ENCODE assay signal across 26 cellular contexts in genomic region chr1:67639336-67639735, GRCh38.
"Had no signal": no experiment of that assay in that cellular context is flagged by ENCODE, and none has a peak within 500 bp of the region (broad histone marks: within the 10 kb centered on the region; RNA-seq: fewer than 3 reads in every experiment).

No MANE protein-coding gene starts in this region.

- H3K4me3 ChIP-seq: ascending aorta, breast epithelium, esophagus squamous epithelium had no signal

- H3K27ac ChIP-seq: ascending aorta, breast epithelium, esophagus squamous epithelium had no signal

- H3K36me3 ChIP-seq: ascending aorta, breast epithelium, esophagus squamous epithelium had no signal

- DNase-seq: activated CD4-positive, alpha-beta memory T cell treated with anti-CD3 and anti-CD28 coated beads, Interleukin-2, amount 10 ng/mL, durations not matched to agents 7 days and 5 days; activated CD4-positive, alpha-beta T cell treated with anti-CD3 and anti-CD28 coated beads for 1 hour; activated CD4-positive, alpha-beta T cell treated with anti-CD3 and anti-CD28 coated beads for 4 hours; activated CD4-positive, alpha-beta T cell treated with anti-CD3 and anti-CD28 coated beads, Interleukin-2, amount 10 ng/mL, durations not matched to agents 7 days and 5 days; activated CD4-positive, alpha-beta T cell treated with anti-CD3 and anti-CD28 coated beads, Interleukin-2, amount 50 U/mL, for 4 hours; activated CD8-positive, alpha-beta memory T cell treated with anti-CD3 and anti-CD28 coated beads, Interleukin-2, amount 50 U/mL, for 48 hours; activated gamma-delta T cell; activated naive CD4-positive, alpha-beta T cell; activated naive CD4-positive, alpha-beta T cell treated with anti-CD3 and anti-CD28 coated beads, Interleukin-2, amount 10 ng/mL, durations not matched to agents 7 days and 5 days; activated naive CD8-positive, alpha-beta T cell treated with anti-CD3 and anti-CD28 coated beads, Interleukin-2, amount 10 ng/mL, durations not matched to agents 7 days and 5 days; activated T-cell treated with anti-CD3 and anti-CD28 coated beads for 4 hours; activated T-cell treated with anti-CD3 and anti-CD28 coated beads, Interleukin-2, amount 50 U/mL, for 24 hours; activated T-cell treated with anti-CD3 and anti-CD28 coated beads, Interleukin-2, amount 50 U/mL, for 72 hours; caudate nucleus; cortex of kidney; dermis blood vessel endothelial cell; effector CD4-positive, alpha-beta T cell; effector memory CD8-positive, alpha-beta T cell; erythroblast; esophagus squamous epithelium; foreskin fibroblast; head of caudate nucleus; T-helper 2 cell had no signal

- H3K4me1 ChIP-seq: ascending aorta, breast epithelium, esophagus squamous epithelium had no signal

- H3K9me3 ChIP-seq: ascending aorta, breast epithelium, esophagus squamous epithelium had no signal

- ATAC-seq: activated naive CD4-positive, alpha-beta T cell treated with anti-CD3 and anti-CD28 coated beads, Interleukin-2, amount 50 U/mL, for 72 hours; activated T-cell treated with anti-CD3 and anti-CD28 coated beads, Interleukin-2, amount 50 U/mL, for 72 hours; effector memory CD8-positive, alpha-beta T cell had no signal

- H3K27me3 ChIP-seq: ascending aorta, breast epithelium, esophagus squamous epithelium had no signal
